In genomic region chr2:222292113-222292737, GRCh38 we compare ENCODE assay signal across 23 cellular contexts. TPM values are rescaled to one million over a fixed set of nuclear protein-coding genes. Genes with fewer than 3 reads are reported as not detected.
"Had no signal": no experiment of that assay in that cellular context is flagged by ENCODE, and none has a peak within 500 bp of the region (broad histone marks: within the 10 kb centered on the region; RNA-seq: fewer than 3 reads in every experiment).

No MANE protein-coding gene starts in this region.

- ATAC-seq: stimulated activated memory B cell treated with anti-CD40 and anti-IgM and Interleukin-4, amounts not matched to agents 10 μg/mL and 1 μg/mL and 100 μg/mL, for 72 hours had no signal

- H3K4me3 Mint-ChIP-seq: activated naive CD4-positive, alpha-beta T cell treated with anti-CD3 and anti-CD28 coated beads, Interleukin-2, amount 10 ng/mL, durations not matched to agents 7 days and 5 days; immature natural killer cell; stimulated activated memory B cell treated with anti-CD40 and anti-IgM and Interleukin-4, amounts not matched to agents 10 μg/mL and 1 μg/mL and 100 μg/mL, for 72 hours had no signal

- DNase-seq: activated CD4-positive, alpha-beta T cell treated with anti-CD3 and anti-CD28 coated beads for 1 hour; activated CD4-positive, alpha-beta T cell treated with anti-CD3 and anti-CD28 coated beads, Interleukin-2, amount 50 U/mL, for 4 hours; activated naive CD4-positive, alpha-beta T cell treated with anti-CD3 and anti-CD28 coated beads, Interleukin-2, amount 10 ng/mL, durations not matched to agents 7 days and 5 days; activated T-cell treated with anti-CD3 and anti-CD28 coated beads, Interleukin-2, amount 50 U/mL, for 1 hour; central memory CD4-positive, alpha-beta T cell; dermis blood vessel endothelial cell; erythroblast; hippocampal formation; immature natural killer cell; SHP77 treated with DMSO at 0.1 percent for 48 hours; stimulated activated CD4-positive, alpha-beta T cell treated with anti-CD3 and anti-CD28 coated beads, Interleukin-2, amount 100 ng/mL, for 48 hours; substantia nigra; T-helper 1 cell had no signal

- H3K4me3 ChIP-seq: ascending aorta, tibial nerve had no signal

- H3K27ac Mint-ChIP-seq: activated naive CD4-positive, alpha-beta T cell treated with anti-CD3 and anti-CD28 coated beads, Interleukin-2, amount 10 ng/mL, durations not matched to agents 7 days and 5 days; activated T-helper 2 cell treated with anti-CD3 and anti-CD28 coated beads, Interferon-gamma antibody, Interleukin-2, Interleukin-4, amounts not matched to agents 10 μg/mL and 5 μg/mL and 100 μg/mL, durations not matched to agents 14 hours and 24 hours and 36 hours; immature natural killer cell; stimulated activated memory B cell treated with anti-CD40 and anti-IgM and Interleukin-4, amounts not matched to agents 10 μg/mL and 1 μg/mL and 100 μg/mL, for 72 hours had no signal

- H3K27ac ChIP-seq: ascending aorta, neutrophil, parathyroid adenoma, tibial nerve, VCaP had no signal

- H3K9me3 Mint-ChIP-seq: activated naive CD4-positive, alpha-beta T cell treated with anti-CD3 and anti-CD28 coated beads, Interleukin-2, amount 10 ng/mL, durations not matched to agents 7 days and 5 days; activated T-helper 2 cell treated with anti-CD3 and anti-CD28 coated beads, Interferon-gamma antibody, Interleukin-2, Interleukin-4, amounts not matched to agents 10 μg/mL and 5 μg/mL and 100 μg/mL, durations not matched to agents 14 hours and 24 hours and 36 hours; stimulated activated memory B cell treated with anti-CD40 and anti-IgM and Interleukin-4, amounts not matched to agents 10 μg/mL and 1 μg/mL and 100 μg/mL, for 72 hours had no signal

- H3K36me3 ChIP-seq: ascending aorta, neutrophil, tibial nerve had no signal

- H3K4me1 ChIP-seq: parathyroid adenoma had no signal

- H3K9me3 ChIP-seq: ascending aorta, neutrophil, tibial nerve had no signal

RNA-seq across cellular contexts. Expression of gene PAX3, which starts 6.6 kb away (rescaled TPM):
- total RNA-seq: activated T-helper 2 cell treated with anti-CD3 and anti-CD28 coated beads, Interferon-gamma antibody, Interleukin-2, Interleukin-4, amounts not matched to agents 10 μg/mL and 5 μg/mL and 100 μg/mL, durations not matched to agents 14 hours and 24 hours and 36 hours; ascending aorta; dermis blood vessel endothelial cell; glomerular endothelial cell; mesenteric fat pad; renal cortical epithelial cell; tibial nerve had no signal
